16 cellular contexts compared by ENCODE assay signal in the genomic region with DNA sequence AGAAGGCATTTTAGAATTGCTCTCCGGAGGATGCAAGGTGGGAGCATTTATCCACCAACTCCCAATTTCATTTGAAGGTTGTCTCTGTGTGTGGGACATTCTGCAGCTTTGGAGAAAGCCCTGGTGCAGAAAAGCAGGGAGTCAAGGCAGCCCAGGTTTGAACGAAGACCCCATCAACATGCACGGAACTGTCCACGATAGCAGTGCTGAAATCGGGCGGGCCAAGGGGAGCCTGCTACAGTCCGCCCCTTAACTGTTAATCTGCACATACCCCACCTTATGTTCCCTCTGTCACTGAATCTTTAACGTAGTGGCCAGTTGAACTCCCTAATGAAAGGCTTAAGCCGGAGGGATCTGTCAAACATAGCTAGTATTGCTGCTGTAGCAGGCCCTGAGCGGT.
"Had no signal": no experiment of that assay in that cellular context is flagged by ENCODE, and none has a peak within 500 bp of the region (broad histone marks: within the 10 kb centered on the region; RNA-seq: fewer than 3 reads in every experiment).

No MANE protein-coding gene starts in this region.

- DNase-seq: activated CD4-positive, alpha-beta T cell treated with anti-CD3 and anti-CD28 coated beads for 1 hour; activated T-cell treated with anti-CD3 and anti-CD28 coated beads, Interleukin-2, amount 50 U/mL, for 24 hours; erythroblast; heart right ventricle; natural killer cell; occipital lobe; right cardiac atrium; stimulated activated CD4-positive, alpha-beta T cell treated with anti-CD3 and anti-CD28 coated beads, Interleukin-4, amount 100 ng/mL, for 4 hours; stimulated activated CD8-positive, alpha-beta memory T cell treated with anti-CD3 and anti-CD28 coated beads, Interleukin-4, amount 100 ng/mL, for 48 hours; stimulated activated naive CD8-positive, alpha-beta T cell treated with anti-CD3 and anti-CD28 coated beads, Interleukin-15, Interleukin-2, amounts not matched to agents 100 U/mL and 50 U/mL, for 24 hours; transverse colon had no signal

- H3K4me3 ChIP-seq: cardiac muscle cell, gastroesophageal sphincter, heart right ventricle, smooth muscle cell, transverse colon, vagina had no signal

- H3K27ac ChIP-seq: cardiac muscle cell, gastroesophageal sphincter, heart right ventricle, transverse colon, vagina had no signal

- H3K4me2 ChIP-seq: smooth muscle cell had no signal

- H3K36me3 ChIP-seq: cardiac muscle cell, gastroesophageal sphincter, heart right ventricle, transverse colon, vagina had no signal

- H3K4me1 ChIP-seq: gastroesophageal sphincter, heart right ventricle, transverse colon, vagina had no signal

- ATAC-seq: gastroesophageal sphincter; heart right ventricle; left lobe of liver; natural killer cell; right cardiac atrium; stimulated activated naive CD8-positive, alpha-beta T cell treated with anti-CD3 and anti-CD28 coated beads, Interleukin-15, Interleukin-2, amounts not matched to agents 100 U/mL and 50 U/mL, for 24 hours had no signal

- H3K9me3 ChIP-seq: transverse colon, vagina had no signal

- H3K27me3 ChIP-seq: cardiac muscle cell, vagina had no signal
